Comparison of ENCODE assay signal across 1 cellular context in the genomic region with DNA sequence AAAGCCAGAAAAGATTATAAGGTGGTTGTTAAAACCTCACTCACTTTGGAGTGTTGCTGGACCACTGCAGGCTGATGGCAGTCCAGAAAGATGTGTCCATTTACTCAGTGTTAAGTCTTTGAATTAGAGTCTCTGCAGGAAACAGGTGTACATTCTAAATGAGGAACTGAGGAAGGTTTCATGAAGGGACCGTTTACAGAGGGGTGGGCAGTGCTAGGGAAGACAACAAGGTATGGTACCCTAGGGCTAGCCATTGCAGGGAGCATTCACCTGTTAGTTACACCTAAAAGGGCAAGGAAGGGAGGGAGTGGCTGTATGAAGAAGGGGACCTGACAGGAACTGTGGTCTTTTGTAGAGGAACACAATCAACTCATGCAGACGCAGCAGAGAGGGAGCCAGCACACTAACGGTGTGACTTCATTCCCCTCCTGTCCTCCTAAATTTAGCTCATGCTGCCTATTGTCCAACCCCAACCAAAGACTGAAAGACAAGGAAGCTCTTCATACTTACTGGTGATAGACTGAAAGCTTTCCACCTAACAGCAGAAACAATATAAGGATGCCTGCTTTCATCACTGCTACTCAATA.
TF ChIP-seq lines count a peak whose summit lies in the region.

No MANE protein-coding gene starts in this region.

TF ChIP-seq in HepG2, 621 proteins besides CTCF, POLR2A, EP300 and RAD21:
- TF ChIP-seq NFYC (CRISPR knock-in tag; IDR thresholded peaks at IDR 0.05) (no peak), PRDM4 (CRISPR knock-in tag; IDR thresholded peaks at IDR 0.05; ENCODE audit: borderline replicate concordance) (no peak), ARID5B (CRISPR knock-in tag; IDR thresholded peaks at IDR 0.05) (no peak), HBP1 (CRISPR knock-in tag; IDR thresholded peaks at IDR 0.05; ENCODE audit: low read depth) (no peak), ZHX1 (CRISPR knock-in tag; IDR thresholded peaks at IDR 0.05; ENCODE audit: low read depth) (no peak), ZNF646 (CRISPR knock-in tag; IDR thresholded peaks at IDR 0.05) (no peak), LBX2 (CRISPR knock-in tag; IDR thresholded peaks at IDR 0.05; ENCODE audit: borderline replicate concordance) (no peak), TP53 (CRISPR knock-in tag; conservative IDR thresholded peaks at IDR 0.05) (no peak)
TF ChIP-seq in HepG2: peak in this region for 0.
